In genomic region chr2:241269707-241270520, GRCh38 we compare ENCODE assay signal across 13 cellular contexts. TPM values are rescaled to one million over a fixed set of nuclear protein-coding genes. Genes with fewer than 3 reads are reported as not detected.
A peak's percentile ranks its signal among the peaks of the same experiment; 100 is the strongest.
DNase-seq lines count a peak whose midpoint lies in the region; FAIRE-seq and TF ChIP-seq lines count a peak whose summit lies in the region.
"Had no signal": no experiment of that assay in that cellular context is flagged by ENCODE, and none has a peak within 500 bp of the region (broad histone marks: within the 10 kb centered on the region; RNA-seq: fewer than 3 reads in every experiment).

No MANE protein-coding gene starts in this region.

- H3K36me3 Mint-ChIP-seq in H9 (ENCODE audit: insufficient read depth in 1 of 3, low read depth in 3 of 3), result peaks cover 20 to 35% (median 28%) of the 10 kb centered on the region in 3 experiments; a peak in 6 of 7 replicates
- peaks cover 43% of the 10 kb centered on the region for H3K36me3 Mint-ChIP-seq in astrocyte (ENCODE audit: low read depth, unreplicated experiment)

- H3K4me3 ChIP-seq in astrocyte (ENCODE audit: insufficient read depth, low read depth, low read length) (peak overlapping the region; percentile 89), smooth muscle cell (peak overlapping the region; percentile 70)

- H2BK5ac ChIP-seq in H9 (ENCODE audit: insufficient read length, low read length), result no peak overlapping the region

- H3K27ac ChIP-seq in H9 (ENCODE audit: insufficient read length, low read depth, low read length) (no peak overlapping the region), astrocyte (ENCODE audit: low read depth, low read length) (no peak overlapping the region), smooth muscle cell (ENCODE audit: low read depth) (peak overlapping the region; percentile 90)

- H4K5ac ChIP-seq in H9 (ENCODE audit: insufficient read length, low read depth, low read length), result no peak overlapping the region

- TF ChIP-seq CTCF in H9 (conservative IDR thresholded peaks at IDR 0.05) (no peak), astrocyte (IDR thresholded peaks at IDR 0.05; ENCODE audit: insufficient read depth, low read depth, low read length) (no peak), smooth muscle cell (IDR thresholded peaks at IDR 0.05; ENCODE audit: borderline replicate concordance, insufficient read depth, poor library complexity, severe bottlenecking) (no peak)

- H3K23ac ChIP-seq in H9 (ENCODE audit: insufficient read length, low read depth, low read length), result no peak overlapping the region

- H3K9me3 ChIP-seq in H9 (ENCODE audit: control insufficient read depth, low read depth, low read length) (no peaks in the 10 kb centered on the region), astrocyte (ENCODE audit: insufficient read depth, low read depth, low read length) (no peaks in the 10 kb centered on the region), smooth muscle cell (replicated peaks; ENCODE audit: low read depth) (no peaks in the 10 kb centered on the region)

- no peak overlapping the region for H3T11ph ChIP-seq in H9 (ENCODE audit: low read length)

- H3K27me3 Mint-ChIP-seq in H9 (ENCODE audit: low read depth), result no peaks in the 10 kb centered on the region
- H3K27me3 Mint-ChIP-seq in astrocyte (ENCODE audit: low read depth, unreplicated experiment), result no peaks in the 10 kb centered on the region
- H3K27me3 Mint-ChIP-seq: activated CD8-positive, alpha-beta T cell treated with anti-CD3 and anti-CD28 coated beads for 36 hours had no signal

- DNase-seq in H9 (peak; percentile 22), astrocyte (ENCODE audit: low read depth) (no peak), left kidney (ENCODE audit: low read depth, low spot score) (peak; percentile 23), smooth muscle cell (lab: John Stamatoyannopoulos, UW; ENCODE audit: unreplicated experiment) (no peak), retina (no peak), DMS 273 (lab: John Stamatoyannopoulos, UW; ENCODE audit: unreplicated experiment) (no peak)
- DNase-seq in activated naive CD4-positive, alpha-beta T cell (lab: John Stamatoyannopoulos, UW), result no peak
- DNase-seq: activated CD8-positive, alpha-beta T cell treated with anti-CD3 and anti-CD28 coated beads for 36 hours; DND-41; erythroblast; NCI-H187 had no signal

- no peak overlapping the region for H4K8ac ChIP-seq in H9 (replicated peaks; ENCODE audit: insufficient read length, low read depth, low read length)

- peak overlapping the region in 1 of 3 experiments; percentile 69; a peak in 1 of 7 replicates for H3K27ac Mint-ChIP-seq in H9
- no peak overlapping the region for H3K27ac Mint-ChIP-seq in astrocyte (ENCODE audit: unreplicated experiment)

- H3K9me3 Mint-ChIP-seq in H9, result no peaks in the 10 kb centered on the region
- no peaks in the 10 kb centered on the region for H3K9me3 Mint-ChIP-seq in astrocyte (ENCODE audit: unreplicated experiment)
- H3K9me3 Mint-ChIP-seq: activated CD8-positive, alpha-beta T cell treated with anti-CD3 and anti-CD28 coated beads for 36 hours had no signal

- no peak overlapping the region for H2AK5ac ChIP-seq in H9 (ENCODE audit: insufficient read length, low read length)

- no peak for FAIRE-seq in astrocyte (lab: Jason Lieb, UNC)
- FAIRE-seq: GM18507, islet of Langerhans had no signal

- no peak overlapping the region for H2BK20ac ChIP-seq in H9 (ENCODE audit: low read depth, low read length, poor library complexity, severe bottlenecking)

- H3K4me1 Mint-ChIP-seq in H9 (peaks cover 35 to 48% of the 10 kb centered on the region in 2 experiments), astrocyte (ENCODE audit: low read depth, unreplicated experiment) (peaks cover 54% of the 10 kb centered on the region)

- no peak overlapping the region for H3K4ac ChIP-seq in H9 (ENCODE audit: low read depth, low read length)

- H3K4me2 ChIP-seq in H9 (ENCODE audit: insufficient read depth, insufficient read length, low read length), result no peak overlapping the region
- H3K4me2 ChIP-seq in astrocyte (ENCODE audit: low read length), result peak overlapping the region; percentile 88
- peak overlapping the region; percentile 98 for H3K4me2 ChIP-seq in smooth muscle cell

- no peak overlapping the region; a peak in 1 of 5 replicates for H3K4me3 Mint-ChIP-seq in H9
- H3K4me3 Mint-ChIP-seq in astrocyte (ENCODE audit: unreplicated experiment), result peak overlapping the region; percentile 99

- WGBS in H9 (ENCODE audit: extremely low coverage, insufficient read length, low lambda C conversion rate), result no CpG with 5 or more reads among the region's 15 CpGs
- WGBS in smooth muscle cell (ENCODE audit: low lambda C conversion rate), result 75% methylated on average over 15 of the region's 15 CpGs

- no peak overlapping the region for H2BK15ac ChIP-seq in H9 (ENCODE audit: low read depth, low read length)

- no peak overlapping the region for H3K18ac ChIP-seq in H9 (ENCODE audit: insufficient read length, low read depth, low read length)

- H3K36me3 ChIP-seq in astrocyte (ENCODE audit: insufficient read depth, low read length) (peaks cover 34% of the 10 kb centered on the region), smooth muscle cell (ENCODE audit: low read depth) (peaks cover 5% of the 10 kb centered on the region)

- H3K9ac ChIP-seq in H9 (ENCODE audit: extremely low read depth, insufficient read length, low read length) (no peak overlapping the region), astrocyte (ENCODE audit: low read length) (peak overlapping the region; percentile 92), smooth muscle cell (ENCODE audit: low read depth) (peak overlapping the region; percentile 5)

- no peak overlapping the region for H2BK12ac ChIP-seq in H9 (ENCODE audit: insufficient read length, low read depth, low read length)

- no peak overlapping the region for H4K91ac ChIP-seq in H9 (ENCODE audit: insufficient read length, low read depth, low read length)

- peaks cover 8% of the 10 kb centered on the region for H3K79me1 ChIP-seq in H9 (ENCODE audit: insufficient read depth, low read depth, low read length, poor library complexity, severe bottlenecking)

- peaks cover 43% of the 10 kb centered on the region for H3F3A ChIP-seq in smooth muscle cell (ENCODE audit: low read depth)

- H3K56ac ChIP-seq in H9 (ENCODE audit: insufficient read length, low read depth, low read length), result no peak overlapping the region

- peaks cover 6% of the 10 kb centered on the region for H3K23me2 ChIP-seq in H9 (ENCODE audit: insufficient read length, low read depth, low read length, poor library complexity, severe bottlenecking)

- peaks cover 15% of the 10 kb centered on the region; the same call in 1 of the 2 replicates for H3K79me2 ChIP-seq in H9 (ENCODE audit: insufficient read depth, low read length)
- peaks cover 96% of the 10 kb centered on the region for H3K79me2 ChIP-seq in astrocyte (ENCODE audit: insufficient read depth, low read length)
- H3K79me2 ChIP-seq in smooth muscle cell (ENCODE audit: low read depth), result peaks cover 88% of the 10 kb centered on the region

- H2AFZ ChIP-seq in H9 (ENCODE audit: low read length), result no peak overlapping the region
- no peak overlapping the region for H2AFZ ChIP-seq in astrocyte (ENCODE audit: low read depth, low read length)
- no peak overlapping the region for H2AFZ ChIP-seq in smooth muscle cell (ENCODE audit: low read depth)

- H4K20me1 ChIP-seq in H9 (ENCODE audit: control insufficient read depth, insufficient read depth, insufficient read length) (peaks cover 2% of the 10 kb centered on the region), astrocyte (ENCODE audit: insufficient read depth, low read length) (peaks cover 89% of the 10 kb centered on the region), smooth muscle cell (ENCODE audit: low read depth) (peaks cover 88% of the 10 kb centered on the region)

- no peak overlapping the region; the same call in 1 of the 2 replicates for H3K14ac ChIP-seq in H9 (ENCODE audit: insufficient read depth, low read length)

- H3K27me3 ChIP-seq in H9 (ENCODE audit: insufficient read depth, low read length) (no peaks in the 10 kb centered on the region), astrocyte (ENCODE audit: insufficient read depth, low read length) (no peaks in the 10 kb centered on the region), smooth muscle cell (ENCODE audit: low read depth) (no peaks in the 10 kb centered on the region)

- H3K4me1 ChIP-seq in H9 (ENCODE audit: insufficient read depth, low read length) (no peaks in the 10 kb centered on the region; the same call in 1 of the 2 replicates), astrocyte (ENCODE audit: insufficient read depth, low read length) (peaks cover 33% of the 10 kb centered on the region), smooth muscle cell (ENCODE audit: low read depth) (peaks cover 9% of the 10 kb centered on the region)

- H2BK120ac ChIP-seq in H9 (ENCODE audit: low read depth, low read length, poor library complexity, severe bottlenecking), result no peak overlapping the region

RNA-seq across cellular contexts. Expression of gene HDLBP, which starts 45.6 kb away (rescaled TPM):
- 340 and 364 TPM in 2 replicates for total RNA-seq in H9 (2021)
- 922 and 975 TPM in 2 replicates for total RNA-seq in astrocyte
- total RNA-seq in smooth muscle cell, result 504 and 559 TPM in 2 replicates
- 545 and 601 TPM in 2 replicates for polyA plus RNA-seq in smooth muscle cell

RNA-seq across cellular contexts. Expression of gene SEPTIN2, which starts 45.8 kb away (rescaled TPM):
- 385 and 399 TPM in 2 replicates for total RNA-seq in H9 (2021)
- total RNA-seq in astrocyte, result 544 and 552 TPM in 2 replicates
- 443 and 523 TPM in 2 replicates for total RNA-seq in smooth muscle cell
- polyA plus RNA-seq in smooth muscle cell, result 314 and 344 TPM in 2 replicates

Comparison
In these comparisons a context has a peak if more than half of its experiments do, and no peak if none do; other contexts are left out.
1. DNase-seq: peak in H9 (single experiment) and left kidney (single experiment); none in astrocyte (single experiment), smooth muscle cell (single experiment), retina (single experiment), DMS 273 (single experiment) and activated naive CD4-positive, alpha-beta T cell (0 of 4).